Comparison of ENCODE assay signal across 8 cellular contexts in genomic region chr4:64158648-64159326, GRCh38.
DNase-seq lines count a peak whose midpoint lies in the region; ATAC-seq lines count a peak whose summit lies in the region.

No MANE protein-coding gene starts in this region.

- ATAC-seq in GM18873 (IDR thresholded peaks at IDR 0.05; ENCODE audit: low FRiP score, unreplicated experiment) = peak; percentile 78
- peak; percentile 91 for ATAC-seq in HG03095 (IDR thresholded peaks at IDR 0.05; ENCODE audit: unreplicated experiment)

- no peaks in the 10 kb centered on the region for H3K9me3 Mint-ChIP-seq in activated CD4-positive, alpha-beta memory T cell treated with anti-CD3 and anti-CD28 coated beads, Interleukin-2, amount 10 ng/mL, durations not matched to agents 7 days and 5 days

- H3K27me3 Mint-ChIP-seq in activated CD4-positive, alpha-beta memory T cell treated with anti-CD3 and anti-CD28 coated beads, Interleukin-2, amount 10 ng/mL, durations not matched to agents 7 days and 5 days = no peaks in the 10 kb centered on the region

- CTCF ChIA-PET in activated CD4-positive, alpha-beta memory T cell treated with anti-CD3 and anti-CD28 coated beads, Interleukin-2, amount 10 ng/mL, durations not matched to agents 7 days and 5 days (lab: Charles Lee) = interaction anchor here (0.7 to 1.8 kb wide), 4 partner anchors 13 to 380 kb away, joined by 3 to 8 read pairs (median 3); no protein-coding TSS in a partner anchor

- no peak overlapping the region for H3K27ac Mint-ChIP-seq in activated CD4-positive, alpha-beta memory T cell treated with anti-CD3 and anti-CD28 coated beads, Interleukin-2, amount 10 ng/mL, durations not matched to agents 7 days and 5 days

- H3K4me1 Mint-ChIP-seq in activated CD4-positive, alpha-beta memory T cell treated with anti-CD3 and anti-CD28 coated beads, Interleukin-2, amount 10 ng/mL, durations not matched to agents 7 days and 5 days = peaks cover 1% of the 10 kb centered on the region

- H3K36me3 Mint-ChIP-seq in activated CD4-positive, alpha-beta memory T cell treated with anti-CD3 and anti-CD28 coated beads, Interleukin-2, amount 10 ng/mL, durations not matched to agents 7 days and 5 days (ENCODE audit: low read depth) = no peaks in the 10 kb centered on the region

- no peak overlapping the region for H3K4me3 Mint-ChIP-seq in activated CD4-positive, alpha-beta memory T cell treated with anti-CD3 and anti-CD28 coated beads, Interleukin-2, amount 10 ng/mL, durations not matched to agents 7 days and 5 days

- DNase-seq in D341Med (ENCODE audit: low spot score) = peak; percentile 46
- DNase-seq in NCI-H2171 treated with DMSO at 0.1 percent for 48 hours (lab: John Stamatoyannopoulos, UW) = peak; percentile 48
- peak; percentile 48 for DNase-seq in activated CD4-positive, alpha-beta memory T cell treated with anti-CD3 and anti-CD28 coated beads, Interleukin-2, amount 10 ng/mL, durations not matched to agents 7 days and 5 days
- DNase-seq in globus pallidus (ENCODE audit: low spot score) = peak; percentile 68
- DNase-seq in putamen (ENCODE audit: low spot score) = peak; percentile 69
- DNase-seq in NCI-H226 = no peak

- POLR2A ChIA-PET in activated CD4-positive, alpha-beta memory T cell treated with anti-CD3 and anti-CD28 coated beads, Interleukin-2, amount 10 ng/mL, durations not matched to agents 7 days and 5 days (lab: Charles Lee) = no interaction called here
